Comparison of ENCODE assay signal across 30 cellular contexts in the genomic region with DNA sequence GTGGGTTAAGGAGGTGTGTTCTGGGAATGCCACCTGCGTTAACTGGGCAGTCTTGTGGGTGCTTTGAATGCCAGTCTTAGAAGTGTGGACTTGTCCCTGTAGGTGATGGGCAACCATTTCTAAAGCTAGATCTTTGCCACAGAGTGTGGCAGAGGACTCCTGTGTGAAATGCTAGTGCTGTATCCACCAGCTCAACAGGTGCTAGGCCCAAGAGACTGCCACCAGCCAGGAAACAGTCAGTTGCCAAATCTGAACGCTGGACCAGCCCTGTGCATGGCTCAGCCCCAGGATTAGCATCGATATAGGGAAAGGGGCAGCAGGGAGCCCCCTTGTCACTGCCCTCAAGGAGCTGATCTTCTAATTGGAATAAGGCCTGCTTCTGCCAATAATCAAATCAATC.
"Had no signal": no experiment of that assay in that cellular context is flagged by ENCODE, and none has a peak within 500 bp of the region (broad histone marks: within the 10 kb centered on the region; RNA-seq: fewer than 3 reads in every experiment).

No MANE protein-coding gene starts in this region.

- H3K9me3 ChIP-seq: ovary, psoas muscle, right lobe of liver, spleen, suprapubic skin, testis, tibial artery, transverse colon, vagina had no signal

- H3K4me1 ChIP-seq: neural progenitor cell, parathyroid adenoma, right lobe of liver, suprapubic skin, testis, transverse colon, vagina had no signal

- H3K4me2 ChIP-seq: neural progenitor cell, smooth muscle cell had no signal

- H3K9me3 Mint-ChIP-seq: natural killer cell; stimulated activated memory B cell treated with anti-CD40 and anti-IgM and Interleukin-4, amounts not matched to agents 10 μg/mL and 1 μg/mL and 100 μg/mL, for 72 hours; stimulated activated naive CD8-positive, alpha-beta T cell treated with anti-CD3 and anti-CD28 coated beads, Interleukin-15, amount 100 ng/mL, for 72 hours; type B pancreatic cell had no signal

- H3K36me3 Mint-ChIP-seq: natural killer cell; neural progenitor cell; stimulated activated memory B cell treated with anti-CD40 and anti-IgM and Interleukin-4, amounts not matched to agents 10 μg/mL and 1 μg/mL and 100 μg/mL, for 72 hours; type B pancreatic cell had no signal

- H3K4me3 ChIP-seq: neural progenitor cell, ovary, psoas muscle, right lobe of liver, skin epidermis, smooth muscle cell, spleen, suprapubic skin, testis, tibial artery, transverse colon, vagina had no signal

- H3K36me3 ChIP-seq: neural progenitor cell, ovary, right lobe of liver, spleen, suprapubic skin, tibial artery, transverse colon, vagina had no signal

- H3K27ac Mint-ChIP-seq: natural killer cell; neural progenitor cell; progenitor cell of endocrine pancreas; stimulated activated memory B cell treated with anti-CD40 and anti-IgM and Interleukin-4, amounts not matched to agents 10 μg/mL and 1 μg/mL and 100 μg/mL, for 72 hours; stimulated activated naive CD8-positive, alpha-beta T cell treated with anti-CD3 and anti-CD28 coated beads, Interleukin-15, amount 100 ng/mL, for 72 hours; type B pancreatic cell had no signal

- H2AFZ ChIP-seq: neural progenitor cell, parathyroid adenoma had no signal

- H3K27ac ChIP-seq: neural progenitor cell, ovary, psoas muscle, right lobe of liver, skin epidermis, suprapubic skin, testis, tibial artery, transverse colon, vagina had no signal

- H3K4me3 Mint-ChIP-seq: natural killer cell; nephron; neural progenitor cell; stimulated activated memory B cell treated with anti-CD40 and anti-IgM and Interleukin-4, amounts not matched to agents 10 μg/mL and 1 μg/mL and 100 μg/mL, for 72 hours; stimulated activated naive CD8-positive, alpha-beta T cell treated with anti-CD3 and anti-CD28 coated beads, Interleukin-15, amount 100 ng/mL, for 72 hours; type B pancreatic cell had no signal

- H3K27me3 ChIP-seq: ovary, right lobe of liver, suprapubic skin, testis, tibial artery, transverse colon, vagina had no signal

- ATAC-seq: natural killer cell; psoas muscle; right cardiac atrium; right lobe of liver; stimulated activated memory B cell treated with anti-CD40 and anti-IgM and Interleukin-4, amounts not matched to agents 10 μg/mL and 1 μg/mL and 100 μg/mL, for 72 hours; stimulated activated naive CD8-positive, alpha-beta T cell treated with anti-CD3 and anti-CD28 coated beads, Interleukin-15, amount 100 ng/mL, for 72 hours; stimulated activated naive CD8-positive, alpha-beta T cell treated with anti-CD3 and anti-CD28 coated beads, Interleukin-15, Interleukin-2, amounts not matched to agents 100 U/mL and 50 U/mL, for 24 hours had no signal

- DNase-seq: natural killer cell; occipital lobe; ovary; posterior cingulate gyrus; psoas muscle; right cardiac atrium; right lobe of liver; spleen; stimulated activated CD4-positive, alpha-beta T cell treated with anti-CD3 and anti-CD28 coated beads, Interleukin-12 subunit alpha, Interleukin-12 subunit beta, amount 100 ng/mL, for 4 hours; stimulated activated CD4-positive, alpha-beta T cell treated with anti-CD3 and anti-CD28 coated beads, Interleukin-1b, Interleukin-23, amount 100 ng/mL, for 48 hours; stimulated activated CD4-positive, alpha-beta T cell treated with anti-CD3 and anti-CD28 coated beads, Interleukin-4, amount 100 ng/mL, for 1 hour; stimulated activated CD4-positive, alpha-beta T cell treated with anti-CD3 and anti-CD28 coated beads, Interleukin-4, amount 100 ng/mL, for 4 hours; stimulated activated CD8-positive, alpha-beta memory T cell treated with anti-CD3 and anti-CD28 coated beads, Interleukin-4, amount 100 ng/mL, for 48 hours; stimulated activated naive CD4-positive, alpha-beta T cell; stimulated activated naive CD8-positive, alpha-beta T cell treated with anti-CD3 and anti-CD28 coated beads, Interleukin-15, amount 100 ng/mL, for 72 hours; stimulated activated naive CD8-positive, alpha-beta T cell treated with anti-CD3 and anti-CD28 coated beads, Interleukin-15, Interleukin-2, amounts not matched to agents 100 U/mL and 50 U/mL, for 24 hours; substantia nigra; testis; tibial artery; transverse colon had no signal

- H3K9ac ChIP-seq: neural progenitor cell, parathyroid adenoma had no signal
